Comparison of ENCODE assay signal across 21 cellular contexts in genomic region chr3:122948398-122948797, GRCh38.
DNase-seq lines count a peak whose midpoint lies in the region; ATAC-seq and TF ChIP-seq lines count a peak whose summit lies in the region.
"Had no signal": no experiment of that assay in that cellular context is flagged by ENCODE, and none has a peak within 500 bp of the region (broad histone marks: within the 10 kb centered on the region; RNA-seq: fewer than 3 reads in every experiment).

No MANE protein-coding gene starts in this region.

- no peaks in the 10 kb centered on the region for H3K36me3 ChIP-seq in tibial nerve
- H3K36me3 ChIP-seq: colonic mucosa, upper lobe of right lung had no signal

- no peak for TF ChIP-seq EP300 in tibial nerve (IDR thresholded peaks at IDR 0.05)

- H3K4me1 Mint-ChIP-seq in nephron progenitor cell = peaks cover 36% of the 10 kb centered on the region
- H3K4me1 Mint-ChIP-seq: CD4-positive, CD25-positive, alpha-beta regulatory T cell; immature natural killer cell had no signal

- H3K4me3 ChIP-seq in choroid plexus epithelial cell (ENCODE audit: low read depth, low read length) = no peak overlapping the region
- no peak overlapping the region for H3K4me3 ChIP-seq in tibial nerve
- H3K4me3 ChIP-seq: colonic mucosa, upper lobe of right lung had no signal

- no peak for ATAC-seq in HG03442 (IDR thresholded peaks at IDR 0.05; ENCODE audit: unreplicated experiment)
- ATAC-seq: foreskin keratinocyte, upper lobe of right lung had no signal

- H3K27me3 ChIP-seq in tibial nerve = no peaks in the 10 kb centered on the region
- H3K27me3 ChIP-seq: colonic mucosa, upper lobe of right lung had no signal

- no peak overlapping the region for H3K4me3 Mint-ChIP-seq in nephron progenitor cell
- H3K4me3 Mint-ChIP-seq: CD4-positive, CD25-positive, alpha-beta regulatory T cell; immature natural killer cell had no signal

- peak; percentile 38 for TF ChIP-seq CTCF in choroid plexus epithelial cell (conservative IDR thresholded peaks at IDR 0.05; ENCODE audit: low read depth, low read length)
- TF ChIP-seq CTCF in nephron progenitor cell (IDR thresholded peaks at IDR 0.05) = no peak
- TF ChIP-seq CTCF in tibial nerve (IDR thresholded peaks at IDR 0.05) = no peak

- TF ChIP-seq POLR2A in tibial nerve (IDR thresholded peaks at IDR 0.05) = no peak

- DNase-seq in NCI-H146 (lab: John Stamatoyannopoulos, UW) = peak; percentile 33
- DNase-seq in NCI-H146 treated with DMSO at 0.1 percent for 48 hours (lab: John Stamatoyannopoulos, UW; ENCODE audit: unreplicated experiment) = no peak
- DNase-seq in NCI-H1092 treated with DMSO at 0.1 percent for 48 hours (lab: John Stamatoyannopoulos, UW) = peak; percentile 72
- no peak for DNase-seq in choroid plexus epithelial cell (ENCODE audit: low read depth)
- DNase-seq in nephron progenitor cell = peak; percentile 16
- no peak for DNase-seq in superior temporal gyrus (ENCODE audit: extremely low spot score)
- DNase-seq in tibial nerve (ENCODE audit: low spot score in 2 of 2) = no peak
- DNase-seq: 8988T; activated CD4-positive, alpha-beta T cell treated with anti-CD3 and anti-CD28 coated beads for 1 hour; activated gamma-delta T cell treated with Interleukin-2 at 50 U/mL for 16 hours; anterior cingulate cortex; CD4-positive, CD25-positive, alpha-beta regulatory T cell; colonic mucosa; EL; foreskin keratinocyte; immature natural killer cell; mammary epithelial cell; SIG-M5; stimulated activated naive CD4-positive, alpha-beta T cell; upper lobe of right lung had no signal

- peaks cover 8% of the 10 kb centered on the region for H3K27me3 Mint-ChIP-seq in nephron progenitor cell (ENCODE audit: low read depth, poor library complexity)

- H3K4me1 ChIP-seq in tibial nerve = peaks cover 0 to 24% (median under 1%) of the 10 kb centered on the region in 4 donors
- H3K4me1 ChIP-seq: colonic mucosa had no signal

- no peak overlapping the region for H3K27ac ChIP-seq in tibial nerve
- H3K27ac ChIP-seq: colonic mucosa, foreskin keratinocyte, upper lobe of right lung had no signal

- peaks cover 6% of the 10 kb centered on the region for H3K9me3 Mint-ChIP-seq in nephron progenitor cell
- H3K9me3 Mint-ChIP-seq: CD4-positive, CD25-positive, alpha-beta regulatory T cell; immature natural killer cell had no signal

- 58 to 65% methylated on average over 6 to 7 of the region's 7 CpGs for WGBS in tibial nerve, 2 donors

- peaks cover 0 to 4% (median 0%) of the 10 kb centered on the region in 4 donors for H3K9me3 ChIP-seq in tibial nerve
- H3K9me3 ChIP-seq: colonic mucosa, upper lobe of right lung had no signal

- H3K36me3 Mint-ChIP-seq in nephron progenitor cell (ENCODE audit: low read depth) = no peaks in the 10 kb centered on the region
- H3K36me3 Mint-ChIP-seq: CD4-positive, CD25-positive, alpha-beta regulatory T cell; immature natural killer cell had no signal

- H3K27ac Mint-ChIP-seq in nephron progenitor cell = no peak overlapping the region
- H3K27ac Mint-ChIP-seq: immature natural killer cell had no signal

Comparison
In these comparisons a context has a peak if more than half of its experiments do, and no peak if none do; other contexts are left out.
1. DNase-seq: peak in NCI-H146 (single experiment), NCI-H1092 treated with DMSO at 0.1 percent for 48 hours (single experiment) and nephron progenitor cell (single experiment); none in NCI-H146 treated with DMSO at 0.1 percent for 48 hours (single experiment), choroid plexus epithelial cell (single experiment), superior temporal gyrus (single experiment) and tibial nerve (0 of 2).